Comparison of ENCODE assay signal across 24 cellular contexts in the genomic region with DNA sequence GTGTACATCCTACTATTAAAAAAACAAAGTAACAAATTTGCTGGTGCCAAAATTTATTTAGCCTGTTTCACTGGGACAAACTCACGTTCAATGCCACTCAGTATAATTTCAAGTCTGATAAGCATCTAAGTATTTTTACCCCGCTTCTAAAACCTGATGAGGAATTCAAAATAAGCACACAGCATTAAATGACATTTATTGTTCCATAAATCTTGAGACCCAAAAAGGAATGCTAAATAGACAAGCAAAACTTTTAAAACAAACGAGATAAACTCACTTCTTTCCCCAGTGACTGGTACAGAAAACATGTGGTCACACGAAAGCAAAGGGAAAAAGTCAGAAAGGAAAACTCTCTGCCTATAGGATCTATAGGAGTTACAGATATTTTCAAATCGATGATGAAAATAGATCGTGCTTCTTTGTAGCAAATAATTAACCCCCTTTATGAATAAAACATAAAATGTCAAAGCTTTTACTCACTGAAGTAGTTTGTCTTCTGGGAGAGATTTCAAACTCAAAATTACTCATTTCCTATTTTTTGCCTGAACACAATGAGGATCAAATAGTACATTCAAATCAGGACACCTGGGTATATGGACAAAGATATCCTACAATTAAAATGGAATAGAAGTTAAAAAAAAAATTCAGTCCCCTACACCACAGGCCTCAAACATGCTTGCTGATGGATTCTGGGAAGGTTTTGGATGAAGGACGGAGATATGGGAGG. TPM values are rescaled to one million over a fixed set of nuclear protein-coding genes. Genes with fewer than 3 reads are reported as not detected.
DNase-seq lines count a peak whose midpoint lies in the region; ATAC-seq and TF ChIP-seq lines count a peak whose summit lies in the region.
"Had no signal": no experiment of that assay in that cellular context is flagged by ENCODE, and none has a peak within 500 bp of the region (broad histone marks: within the 10 kb centered on the region; RNA-seq: fewer than 3 reads in every experiment).

No MANE protein-coding gene starts in this region.

- H3K27ac Mint-ChIP-seq in GM23338 = no peak overlapping the region; the same call in 1 of the 2 replicates
- peak overlapping the region; percentile 9 for H3K27ac Mint-ChIP-seq in activated naive CD8-positive, alpha-beta T cell treated with anti-CD3 and anti-CD28 coated beads, Interleukin-2, amount 50 U/mL, for 24 hours
- H3K27ac Mint-ChIP-seq: activated CD8-positive, alpha-beta memory T cell treated with anti-CD3 and anti-CD28 coated beads, Interleukin-2, amount 10 ng/mL, durations not matched to agents 7 days and 5 days; T-helper 1 cell treated with Interleukin-12 subunit alpha and Interleukin-12 subunit beta and Interleukin-4 antibody, amounts not matched to agents 30 μg/mL and 1 μg/mL, for 36 hours had no signal

- no peaks in the 10 kb centered on the region for H3F3A ChIP-seq in GM23338 (replicated peaks; ENCODE audit: low read depth)

- no peak for ATAC-seq in GM23338
- no peak for ATAC-seq in activated naive CD8-positive, alpha-beta T cell treated with anti-CD3 and anti-CD28 coated beads, Interleukin-2, amount 50 U/mL, for 24 hours
- ATAC-seq in HG02885 (IDR thresholded peaks at IDR 0.05; ENCODE audit: poor library complexity, unreplicated experiment) = no peak
- ATAC-seq in GM19397 (IDR thresholded peaks at IDR 0.05; ENCODE audit: unreplicated experiment) = no peak
- no peak for ATAC-seq in HG02623 (IDR thresholded peaks at IDR 0.05; ENCODE audit: unreplicated experiment)
- ATAC-seq: activated CD8-positive, alpha-beta memory T cell treated with anti-CD3 and anti-CD28 coated beads, Interleukin-2, amount 10 ng/mL, durations not matched to agents 7 days and 5 days; left lung had no signal

- H3K4me2 ChIP-seq in GM23338 = no peak overlapping the region

- no peak overlapping the region for H3K4me3 Mint-ChIP-seq in GM23338
- no peak overlapping the region for H3K4me3 Mint-ChIP-seq in activated naive CD8-positive, alpha-beta T cell treated with anti-CD3 and anti-CD28 coated beads, Interleukin-2, amount 50 U/mL, for 24 hours
- H3K4me3 Mint-ChIP-seq: activated CD8-positive, alpha-beta memory T cell treated with anti-CD3 and anti-CD28 coated beads, Interleukin-2, amount 10 ng/mL, durations not matched to agents 7 days and 5 days; CD4-positive, alpha-beta memory T cell; T-helper 1 cell treated with Interleukin-12 subunit alpha and Interleukin-12 subunit beta and Interleukin-4 antibody, amounts not matched to agents 30 μg/mL and 1 μg/mL, for 36 hours had no signal

- 0 out of 2 replicates have a peak, but pooled peaks cover 3% of the 10 kb centered on the region for H3K9me2 ChIP-seq in GM23338 (ENCODE audit: insufficient read depth)

- H3K79me2 ChIP-seq in ACC112 (ENCODE audit: control insufficient read depth, insufficient read depth, low read length, unreplicated experiment) (peaks cover 3% of the 10 kb centered on the region), GM23338 (replicated peaks; ENCODE audit: insufficient read depth) (no peaks in the 10 kb centered on the region)

- peaks cover 8% of the 10 kb centered on the region for H3K27me3 Mint-ChIP-seq in GM23338 (ENCODE audit: insufficient read depth, low read depth, poor library complexity)
- H3K27me3 Mint-ChIP-seq in activated naive CD8-positive, alpha-beta T cell treated with anti-CD3 and anti-CD28 coated beads, Interleukin-2, amount 50 U/mL, for 24 hours = no peaks in the 10 kb centered on the region
- H3K27me3 Mint-ChIP-seq: activated CD8-positive, alpha-beta memory T cell treated with anti-CD3 and anti-CD28 coated beads, Interleukin-2, amount 10 ng/mL, durations not matched to agents 7 days and 5 days; CD4-positive, alpha-beta memory T cell had no signal

- peaks cover 54% of the 10 kb centered on the region for H3K36me3 ChIP-seq in ACC112 (ENCODE audit: insufficient read depth, low read length)
- H3K36me3 ChIP-seq in GM23338 (ENCODE audit: insufficient read depth) = peaks cover 36% of the 10 kb centered on the region; the same call in 1 of the 2 replicates

- H2AFZ ChIP-seq in ACC112 (ENCODE audit: low read length, unreplicated experiment) (no peak overlapping the region), GM23338 (no peak overlapping the region)

- no peak for DNase-seq in GM23338 (ENCODE audit: low spot score)
- no peak for DNase-seq in activated naive CD8-positive, alpha-beta T cell treated with anti-CD3 and anti-CD28 coated beads, Interleukin-2, amount 50 U/mL, for 24 hours
- peak; percentile 46 for DNase-seq in kidney tubule cell (ENCODE audit: low spot score)
- DNase-seq in SHP77 treated with DMSO at 0.1 percent for 48 hours (lab: John Stamatoyannopoulos, UW) = no peak
- DNase-seq: activated CD4-positive, alpha-beta T cell treated with anti-CD3 and anti-CD28 coated beads for 48 hours; activated CD8-positive, alpha-beta memory T cell treated with anti-CD3 and anti-CD28 coated beads, Interleukin-2, amount 10 ng/mL, durations not matched to agents 7 days and 5 days; activated effector memory CD4-positive, alpha-beta T cell treated with Interleukin-2 at 50 U/mL for 16 hours; adrenal gland; CD4-positive, alpha-beta memory T cell; cortex of kidney; GF-D8; left lung; NCI-H2081 treated with DMSO at 0.1 percent for 48 hours; NCI-H446 treated with DMSO at 0.1 percent for 48 hours; small intestine; stimulated activated naive CD4-positive, alpha-beta T cell had no signal

- peaks cover 46% of the 10 kb centered on the region for H3K4me1 ChIP-seq in ACC112 (ENCODE audit: control insufficient read depth, insufficient read depth, low read length, unreplicated experiment)
- no peaks in the 10 kb centered on the region for H3K4me1 ChIP-seq in GM23338 (ENCODE audit: insufficient read depth)
- H3K4me1 ChIP-seq: left lung had no signal

- no peaks in the 10 kb centered on the region for H3K27me3 ChIP-seq in ACC112 (ENCODE audit: insufficient read depth, low read length)
- no peaks in the 10 kb centered on the region for H3K27me3 ChIP-seq in GM23338 (ENCODE audit: insufficient read depth)
- H3K27me3 ChIP-seq: adrenal gland, left lung, neutrophil, SJSA1 had no signal

- peaks cover 58% of the 10 kb centered on the region for H3K36me3 Mint-ChIP-seq in GM23338 (ENCODE audit: low read depth)
- peaks cover 51% of the 10 kb centered on the region for H3K36me3 Mint-ChIP-seq in activated naive CD8-positive, alpha-beta T cell treated with anti-CD3 and anti-CD28 coated beads, Interleukin-2, amount 50 U/mL, for 24 hours (ENCODE audit: low read depth)

- peaks cover 7% of the 10 kb centered on the region; the same call in 1 of the 2 replicates for H4K20me1 ChIP-seq in GM23338 (replicated peaks; ENCODE audit: insufficient read depth)

- TF ChIP-seq CTCF in GM23338 (conservative IDR thresholded peaks at IDR 0.05; ENCODE audit: low read depth in 2 of 2) = no peak

- H3K9me3 Mint-ChIP-seq in GM23338 = no peaks in the 10 kb centered on the region; the same call in 2 of the 3 replicates
- H3K9me3 Mint-ChIP-seq in activated naive CD8-positive, alpha-beta T cell treated with anti-CD3 and anti-CD28 coated beads, Interleukin-2, amount 50 U/mL, for 24 hours = no peaks in the 10 kb centered on the region
- H3K9me3 Mint-ChIP-seq: CD4-positive, alpha-beta memory T cell; T-helper 1 cell treated with Interleukin-12 subunit alpha and Interleukin-12 subunit beta and Interleukin-4 antibody, amounts not matched to agents 30 μg/mL and 1 μg/mL, for 36 hours had no signal

- H3K4me3 ChIP-seq in ACC112 (ENCODE audit: low read depth, low read length) = peak overlapping the region; percentile 11; the same call in 1 of the 2 replicates
- H3K4me3 ChIP-seq in GM23338 = no peak overlapping the region
- H3K4me3 ChIP-seq: adrenal gland, left lung, SJSA1 had no signal

- H3K4me1 Mint-ChIP-seq in GM23338 = no peaks in the 10 kb centered on the region
- H3K4me1 Mint-ChIP-seq in activated naive CD8-positive, alpha-beta T cell treated with anti-CD3 and anti-CD28 coated beads, Interleukin-2, amount 50 U/mL, for 24 hours = peaks cover 17% of the 10 kb centered on the region

- H3K27ac ChIP-seq in ACC112 (ENCODE audit: low read depth, low read length) = peak overlapping the region; percentile 32
- H3K27ac ChIP-seq in GM23338 (ENCODE audit: low read depth) = peak overlapping the region; percentile 1; the same call in 1 of the 2 replicates
- H3K27ac ChIP-seq: adrenal gland, HL-60, left lung, neutrophil, SJSA1 had no signal

TF ChIP-seq in GM23338, 12 proteins besides CTCF, POLR2A, EP300 and RAD21 (continues in another document):
- no peak for TF ChIP-seq EZH2phosphoT487 (IDR thresholded peaks at IDR 0.05; ENCODE audit: unreplicated experiment)
- TF ChIP-seq, protein P1, sequence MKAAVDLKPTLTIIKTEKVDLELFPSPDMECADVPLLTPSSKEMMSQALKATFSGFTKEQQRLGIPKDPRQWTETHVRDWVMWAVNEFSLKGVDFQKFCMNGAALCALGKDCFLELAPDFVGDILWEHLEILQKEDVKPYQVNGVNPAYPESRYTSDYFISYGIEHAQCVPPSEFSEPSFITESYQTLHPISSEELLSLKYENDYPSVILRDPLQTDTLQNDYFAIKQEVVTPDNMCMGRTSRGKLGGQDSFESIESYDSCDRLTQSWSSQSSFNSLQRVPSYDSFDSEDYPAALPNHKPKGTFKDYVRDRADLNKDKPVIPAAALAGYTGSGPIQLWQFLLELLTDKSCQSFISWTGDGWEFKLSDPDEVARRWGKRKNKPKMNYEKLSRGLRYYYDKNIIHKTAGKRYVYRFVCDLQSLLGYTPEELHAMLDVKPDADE (IDR thresholded peaks at IDR 0.05) = no peak

RNA-seq across cellular contexts. Expression of gene UBP1, which starts 51.7 kb away (rescaled TPM):
- total RNA-seq in GM23338 (2014; rRNA removed; shearing (Covaris generic)) = 65.6 and 66.8 TPM in 2 replicates
- 16.3 and 16.8 TPM in 2 replicates for polyA plus RNA-seq in GM23338 (2016; fragmentation: Nextera tagmentation; extraction: Ambion mirVana)
